ENCODE assay signal across 18 cellular contexts in genomic region chr1:8854270-8854669, GRCh38. TPM values are rescaled to one million over a fixed set of nuclear protein-coding genes. Genes with fewer than 3 reads are reported as not detected.
DNase-seq lines count a peak whose midpoint lies in the region; ATAC-seq, FAIRE-seq and TF ChIP-seq lines count a peak whose summit lies in the region.
"Had no signal": no experiment of that assay in that cellular context is flagged by ENCODE, and none has a peak within 500 bp of the region (broad histone marks: within the 10 kb centered on the region; RNA-seq: fewer than 3 reads in every experiment).

No MANE protein-coding gene starts in this region.

- H3K27ac ChIP-seq in A549 (no peak overlapping the region), ascending aorta (peak overlapping the region; percentile 22 to 57), HepG2 (ENCODE audit: extremely low read length, insufficient read depth, low read length) (peak overlapping the region; percentile 31), transverse colon (no peak overlapping the region)
- H3K27ac ChIP-seq: C4-2B had no signal

- H3K4me2 ChIP-seq in A549 (no peak overlapping the region), HepG2 (ENCODE audit: low read depth, low read length) (peak overlapping the region; percentile 16; the same call in 1 of the 2 replicates)

- FAIRE-seq in A549 (lab: Jason Lieb, UNC) (no peak), HepG2 (lab: Jason Lieb, UNC) (no peak)
- FAIRE-seq: H1 had no signal

- TF ChIP-seq CTCF in A549 (IDR thresholded peaks at IDR 0.05) (no peak), ascending aorta (IDR thresholded peaks at IDR 0.05) (no peak), HepG2 (CRISPR knock-in tag; IDR thresholded peaks at IDR 0.05) (no peak), transverse colon (IDR thresholded peaks at IDR 0.05) (no peak)

- WGBS in A549 (ENCODE audit: missing lambda C conversion rate), result 94% methylated on average over 3 of the region's 6 CpGs
- 66% methylated on average over 6 of the region's 6 CpGs for WGBS in HepG2 (ENCODE audit: low lambda C conversion rate)
- 80 to 81% methylated on average over 2 to 6 of the region's 6 CpGs for WGBS in transverse colon (ENCODE audit: low coverage in 1 of 2), 2 donors

- H3K4me1 ChIP-seq in A549, result no peaks in the 10 kb centered on the region
- peaks cover 6 to 22% of the 10 kb centered on the region in 2 donors for H3K4me1 ChIP-seq in ascending aorta
- peaks cover 69% of the 10 kb centered on the region for H3K4me1 ChIP-seq in HepG2 (ENCODE audit: insufficient read depth, low read length)
- H3K4me1 ChIP-seq in transverse colon, result peaks cover 0 to 22% (median 13%) of the 10 kb centered on the region in 4 donors

- peaks cover 14 to 22% of the 10 kb centered on the region in 2 donors for H3K36me3 ChIP-seq in ascending aorta
- peaks cover 0 to 2% of the 10 kb centered on the region in 2 experiments; a peak in 2 of 5 replicates for H3K36me3 ChIP-seq in HepG2 (replicated peaks in 1 of 2; ENCODE audit: control insufficient read depth in 1 of 2, insufficient read depth in 2 of 2, low read length in 2 of 2)
- H3K36me3 ChIP-seq in transverse colon, result peaks cover 0 to 9% (median 0%) of the 10 kb centered on the region in 4 donors

- no peak overlapping the region for H3K4me3 ChIP-seq in A549
- H3K4me3 ChIP-seq in ascending aorta, result no peak overlapping the region
- H3K4me3 ChIP-seq in HepG2 (replicated peaks in 1 of 3; ENCODE audit: insufficient read depth in 1 of 3, low read depth in 2 of 3, low read length in 3 of 3), result no peak overlapping the region
- H3K4me3 ChIP-seq in transverse colon, result no peak overlapping the region

- H3K9me3 ChIP-seq in A549 (no peaks in the 10 kb centered on the region), ascending aorta (no peaks in the 10 kb centered on the region), HepG2 (ENCODE audit: low read length) (no peaks in the 10 kb centered on the region), transverse colon (no peaks in the 10 kb centered on the region)

- H3K27me3 ChIP-seq in ascending aorta (no peaks in the 10 kb centered on the region), HepG2 (ENCODE audit: control insufficient read depth in 1 of 2, insufficient read depth in 2 of 2, low read length in 2 of 2) (no peaks in the 10 kb centered on the region), transverse colon (no peaks in the 10 kb centered on the region)

- TF ChIP-seq EP300 in A549 (IDR thresholded peaks at IDR 0.05), result no peak
- TF ChIP-seq EP300 in HepG2 (IDR thresholded peaks at IDR 0.05; ENCODE audit: low read depth in 2 of 2, low read length in 2 of 2), result no peak
- no peak for TF ChIP-seq EP300 in HepG2 (CRISPR knock-in tag; IDR thresholded peaks at IDR 0.05; ENCODE audit: borderline replicate concordance)
- no peak for TF ChIP-seq EP300 in transverse colon (IDR thresholded peaks at IDR 0.05; ENCODE audit: low read depth)

- H3K9ac ChIP-seq in HepG2 (ENCODE audit: insufficient read depth, low read depth, low read length), result no peak overlapping the region

- in situ Hi-C loops in HepG2 (cut with HindIII; ENCODE audit: extremely low pct_ligation_motif_present, low pct_unique_long_range_greater_than_20kb) (no loop called here), transverse colon (cut with MboI; ENCODE audit: low pct_ligation_motif_present in 1 of 4, low pct_unique_long_range_greater_than_20kb in 1 of 4, low sequenced_read_pairs in 3 of 4) (loop anchor here in 3 of 4 donors (10.0 to 25.0 kb wide), 2 partner anchors 289 to 867 kb away; no protein-coding TSS in a partner anchor)

- BruUV-seq in HepG2 (replicated peaks; lab: Mats Ljungman, UMichigan), result no TSS peak

- CTCF ChIA-PET in A549 (lab: Yijun Ruan, JAX) (interaction anchor here (1.6 kb wide), 1 partner anchor 9 kb away, joined by 4 read pairs; no protein-coding TSS in a partner anchor), HepG2 (lab: Yijun Ruan, JAX; ENCODE audit: low intra/inter-chr PET ratio, low total read pairs) (no interaction called here)

- no peak overlapping the region for H2AFZ ChIP-seq in HepG2 (ENCODE audit: low read length)

- no peaks in the 10 kb centered on the region for H3K79me2 ChIP-seq in HepG2 (ENCODE audit: insufficient read depth, low read length)

- ATAC-seq in A549, result peak; percentile 13 to 31
- peak; percentile 10 for ATAC-seq in HepG2
- no peak for ATAC-seq in GM18517 (IDR thresholded peaks at IDR 0.05; ENCODE audit: unreplicated experiment)

- POLR2A ChIA-PET in A549 (lab: Yijun Ruan, JAX), result no interaction called here
- POLR2A ChIA-PET in HepG2 (lab: Yijun Ruan, JAX), result interaction anchor here (1.1 kb wide), 1 partner anchor 24 kb away, joined by 3 read pairs; the partner anchor contains the start of gene ENO1

- DNase-seq in A549 (ENCODE audit: low read depth in 1 of 2, low spot score in 1 of 2), result no peak
- DNase-seq in ELF-1 (ENCODE audit: low read depth, low spot score), result peak; percentile 17
- DNase-seq in ascending aorta (ENCODE audit: low spot score in 2 of 2), result no peak
- DNase-seq in HepG2 (ENCODE audit: low spot score), result no peak
- no peak for DNase-seq in transverse colon
- no peak for DNase-seq in SW 1271 (lab: John Stamatoyannopoulos, UW)
- DNase-seq: ACHN; AML-193; GF-D8; KG1; MV-4-11; NCI-H187 treated with DMSO at 0.1 percent for 48 hours; NCI-H226; NK-92 treated with Interleukin-12 subunit alpha and Interleukin-12 subunit beta, amount 100 ng/mL, for 24 hours; OCI-M1 had no signal

- no peak for TF ChIP-seq POLR2A in A549 (IDR thresholded peaks at IDR 0.05; ENCODE audit: low read length)
- no peak for TF ChIP-seq POLR2A in HepG2 (IDR thresholded peaks at IDR 0.05; ENCODE audit: insufficient read depth in 1 of 2, low read depth in 2 of 2, low read length in 2 of 2)
- no peak for TF ChIP-seq POLR2A in transverse colon (IDR thresholded peaks at IDR 0.05)

- intact Hi-C loops in ascending aorta (cut with DNase I), result no loop called here
- intact Hi-C loops in HepG2 (cut with micrococcal nuclease; ENCODE audit: unreplicated experiment), result no loop called here
- intact Hi-C loops in transverse colon (cut with DNase I; ENCODE audit: low total_unique reads), result no loop called here

- TF ChIP-seq RAD21 in A549 (conservative IDR thresholded peaks at IDR 0.05 in 1 of 2, IDR thresholded peaks at IDR 0.05 in 1 of 2) (no peak), HepG2 (CRISPR knock-in tag; IDR thresholded peaks at IDR 0.05) (no peak)

- H4K20me1 ChIP-seq in HepG2 (ENCODE audit: insufficient read depth, low read length), result peaks cover 14% of the 10 kb centered on the region

RNA-seq across cellular contexts. Expression of gene ENO1, which starts 24.2 kb away (rescaled TPM):
- polyA plus RNA-seq in A549 (2011; rRNA removed) (1,899 and 1,948 TPM in 2 replicates), A549 (2017; fragmentation: RNase III; extraction: RNeasy Plus Mini Kit Qiagen cat#74134 plus additional on column Dnase treatment) (2,937 to 2,981 TPM (median 2,952 TPM) in 3 replicates), HepG2 (2011; rRNA removed) (2,835 and 3,103 TPM in 2 replicates)
- 2,304 and 2,482 TPM in 2 replicates for polyA plus RNA-seq in A549 (2012; cell fraction: cytosol; rRNA removed)
- polyA plus RNA-seq in A549 (2012; cell fraction: nucleus; rRNA removed), result 3,157 and 3,429 TPM in 2 replicates
- polyA minus RNA-seq in A549 (2011; rRNA and poly(A)+ RNA removed), result 2,309 and 2,515 TPM in 2 replicates
- total RNA-seq in ascending aorta (637 TPM), HepG2 (2016; rRNA removed; fragmentation: Illumina TruSeq; extraction: Trizol) (1,559 and 2,216 TPM in 2 replicates), transverse colon (100 to 1,000 TPM; 202 to 407 (median 320) TPM)
- total RNA-seq in HepG2 (2016; cell fraction: cytosol; rRNA removed; fragmentation: Illumina TruSeq; extraction: Trizol; ENCODE audit: low read depth), result 233 and 251 TPM in 2 replicates
- total RNA-seq in HepG2 (2016; cell fraction: insoluble cytoplasmic fraction; rRNA removed; fragmentation: Illumina TruSeq; extraction: Trizol), result 1,559 and 2,270 TPM in 2 replicates
- total RNA-seq in HepG2 (2016; cell fraction: membrane; rRNA removed; fragmentation: Illumina TruSeq; extraction: Trizol), result 352 and 366 TPM in 2 replicates
- total RNA-seq in HepG2 (2016; cell fraction: nucleus; rRNA removed; fragmentation: Illumina TruSeq; extraction: Trizol), result 647 and 688 TPM in 2 replicates
- 2,814 and 3,536 TPM in 2 replicates for polyA plus RNA-seq in HepG2 (2011; cell fraction: cytosol; rRNA removed)
- polyA plus RNA-seq in HepG2 (2011; cell fraction: nucleus; rRNA removed), result 1,312 and 1,364 TPM in 2 replicates
- 2,599 and 3,087 TPM in 2 replicates for polyA plus RNA-seq in HepG2 (2012)
- polyA plus RNA-seq in HepG2 (2016; cell fraction: cytosol; fragmentation: Illumina TruSeq; extraction: Trizol; ENCODE audit: low read depth), result 244 and 257 TPM in 2 replicates
- 2,184 and 2,214 TPM in 2 replicates for polyA plus RNA-seq in HepG2 (2016; cell fraction: insoluble cytoplasmic fraction; fragmentation: Illumina TruSeq; extraction: Trizol; ENCODE audit: low read depth)
- polyA plus RNA-seq in HepG2 (2016; cell fraction: membrane; fragmentation: Illumina TruSeq; extraction: Trizol; ENCODE audit: low read depth), result 258 and 284 TPM in 2 replicates
- 796 and 841 TPM in 2 replicates for polyA plus RNA-seq in HepG2 (2016; cell fraction: nucleus; fragmentation: Illumina TruSeq; extraction: Trizol; ENCODE audit: insufficient read depth, low read depth)
- polyA minus RNA-seq in HepG2 (2011; rRNA and poly(A)+ RNA removed; ENCODE audit: low replicate concordance), result 4,265 and 4,548 TPM in 2 replicates
- polyA minus RNA-seq in HepG2 (2011; cell fraction: cytosol; rRNA and poly(A)+ RNA removed), result 2,231 and 2,479 TPM in 2 replicates
- 525 and 715 TPM in 2 replicates for polyA minus RNA-seq in HepG2 (2011; cell fraction: nucleus; rRNA and poly(A)+ RNA removed)

RNA-seq across cellular contexts. Expression of gene RERE, which starts 36.8 kb away (rescaled TPM):
- polyA plus RNA-seq in A549 (2011; rRNA removed) (12.6 and 36.8 TPM in 2 replicates), A549 (2017; fragmentation: RNase III; extraction: RNeasy Plus Mini Kit Qiagen cat#74134 plus additional on column Dnase treatment) (22.0 to 28.6 TPM (median 27.9 TPM) in 3 replicates), HepG2 (2011; rRNA removed) (15.9 and 18.3 TPM in 2 replicates)
- polyA plus RNA-seq in A549 (2012; cell fraction: cytosol; rRNA removed), result 8.3 and 8.5 TPM in 2 replicates
- 10.2 and 20.1 TPM in 2 replicates for polyA plus RNA-seq in A549 (2012; cell fraction: nucleus; rRNA removed)
- polyA minus RNA-seq in A549 (2011; rRNA and poly(A)+ RNA removed), result 74.2 and 81.5 TPM in 2 replicates
- total RNA-seq in ascending aorta (64.6 TPM), HepG2 (2016; rRNA removed; fragmentation: Illumina TruSeq; extraction: Trizol) (18.6 and 21.9 TPM in 2 replicates), transverse colon (100 to 1,000 TPM in 3 of 4 donors, 10 to 100 TPM in 1; 80.3 to 657 (median 105) TPM)
- 254 and 312 TPM in 2 replicates for total RNA-seq in HepG2 (2016; cell fraction: cytosol; rRNA removed; fragmentation: Illumina TruSeq; extraction: Trizol; ENCODE audit: low read depth)
- total RNA-seq in HepG2 (2016; cell fraction: insoluble cytoplasmic fraction; rRNA removed; fragmentation: Illumina TruSeq; extraction: Trizol), result 13.9 and 17.5 TPM in 2 replicates
- 58.9 and 60.2 TPM in 2 replicates for total RNA-seq in HepG2 (2016; cell fraction: membrane; rRNA removed; fragmentation: Illumina TruSeq; extraction: Trizol)
- total RNA-seq in HepG2 (2016; cell fraction: nucleus; rRNA removed; fragmentation: Illumina TruSeq; extraction: Trizol), result 39.1 and 43.0 TPM in 2 replicates
- 7.2 and 7.4 TPM in 2 replicates for polyA plus RNA-seq in HepG2 (2011; cell fraction: cytosol; rRNA removed)
- 66.9 and 79.6 TPM in 2 replicates for polyA plus RNA-seq in HepG2 (2011; cell fraction: nucleus; rRNA removed)
- polyA plus RNA-seq in HepG2 (2012), result 42.4 and 45.9 TPM in 2 replicates
- 1.7 and 2.2 TPM in 2 replicates for polyA plus RNA-seq in HepG2 (2016; cell fraction: cytosol; fragmentation: Illumina TruSeq; extraction: Trizol; ENCODE audit: low read depth)
- polyA plus RNA-seq in HepG2 (2016; cell fraction: insoluble cytoplasmic fraction; fragmentation: Illumina TruSeq; extraction: Trizol; ENCODE audit: low read depth), result 11.9 and 19.5 TPM in 2 replicates
- polyA plus RNA-seq in HepG2 (2016; cell fraction: membrane; fragmentation: Illumina TruSeq; extraction: Trizol; ENCODE audit: low read depth), result 5.0 and 7.3 TPM in 2 replicates
- polyA plus RNA-seq in HepG2 (2016; cell fraction: nucleus; fragmentation: Illumina TruSeq; extraction: Trizol; ENCODE audit: insufficient read depth, low read depth), result 58.3 and 59.3 TPM in 2 replicates
- 39.2 and 98.5 TPM in 2 replicates for polyA minus RNA-seq in HepG2 (2011; rRNA and poly(A)+ RNA removed; ENCODE audit: low replicate concordance)
- 79.8 and 99.4 TPM in 2 replicates for polyA minus RNA-seq in HepG2 (2011; cell fraction: cytosol; rRNA and poly(A)+ RNA removed)
- polyA minus RNA-seq in HepG2 (2011; cell fraction: nucleus; rRNA and poly(A)+ RNA removed), result 178 and 188 TPM in 2 replicates

Comparison
In these comparisons a context has a peak if more than half of its experiments do, and no peak if none do; other contexts are left out.
1. H3K27ac ChIP-seq: peak in ascending aorta (2 of 2) and HepG2 (single experiment); none in A549 (0 of 2) and transverse colon (0 of 4).
2. Of the 38 proteins assayed by ChIP-seq in both HepG2 and A549: peak only in HepG2: none; only in A549: POLR2AphosphoS2; in both: none; in neither: 37.